ENCODE assay signal across 10 cellular contexts in the genomic region with DNA sequence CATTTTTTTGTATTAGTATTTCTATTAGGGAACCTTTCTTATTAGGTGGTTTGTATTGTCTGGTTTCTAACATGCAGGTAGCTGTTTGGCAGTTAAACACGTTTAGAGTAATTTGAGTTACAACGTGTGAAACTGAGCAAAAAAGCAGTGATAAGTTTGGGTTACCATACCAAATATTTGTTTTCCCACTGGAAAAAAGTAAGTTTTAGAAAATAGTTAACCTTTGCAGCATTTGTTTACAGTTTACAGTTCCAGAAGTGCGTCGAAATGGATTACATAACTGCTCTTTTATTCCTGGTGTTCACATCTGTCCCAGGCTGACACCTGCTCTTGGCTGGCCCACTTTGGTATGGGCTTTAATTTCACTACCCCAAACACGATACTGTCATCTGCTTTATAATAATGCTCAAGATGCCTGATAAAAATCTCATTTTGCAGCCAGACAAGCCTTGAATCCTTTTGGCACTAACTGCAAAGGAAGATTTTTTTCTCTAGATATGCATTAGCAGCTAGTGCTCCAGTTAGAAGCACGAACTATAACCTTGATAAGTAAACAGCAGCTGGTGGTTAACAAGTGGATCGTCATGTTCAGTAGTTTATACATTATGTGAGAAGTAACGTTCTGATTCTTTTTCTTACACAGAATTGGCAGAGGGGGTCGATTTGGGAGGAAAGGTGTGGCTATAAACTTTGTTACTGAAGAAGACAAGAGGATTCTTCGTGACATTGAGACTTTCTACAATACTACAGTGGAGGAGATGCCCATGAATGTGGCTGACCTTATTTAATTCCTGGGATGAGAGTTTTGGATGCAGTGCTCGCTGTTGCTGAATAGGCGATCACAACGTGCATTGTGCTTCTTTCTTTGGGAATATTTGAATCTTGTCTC. TPM values are rescaled to one million over a fixed set of nuclear protein-coding genes. Genes with fewer than 3 reads are reported as not detected.
DNase-seq lines count a peak whose midpoint lies in the region; ATAC-seq and TF ChIP-seq lines count a peak whose summit lies in the region.
"Had no signal": no experiment of that assay in that cellular context is flagged by ENCODE, and none has a peak within 500 bp of the region (broad histone marks: within the 10 kb centered on the region; RNA-seq: fewer than 3 reads in every experiment).

No MANE protein-coding gene starts in this region.

- H3K4me1 Mint-ChIP-seq in activated naive CD8-positive, alpha-beta T cell treated with anti-CD3 and anti-CD28 coated beads for 36 hours: peaks cover 46% of the 10 kb centered on the region

- H3K9me3 ChIP-seq in SK-N-SH (no peaks in the 10 kb centered on the region), neutrophil (no peaks in the 10 kb centered on the region)
- H3K9me3 ChIP-seq: right atrium auricular region had no signal

- POLR2A ChIA-PET in SK-N-SH (lab: Yijun Ruan, JAX): no interaction called here

- peaks cover 39% of the 10 kb centered on the region for H3K27me3 Mint-ChIP-seq in activated naive CD8-positive, alpha-beta T cell treated with anti-CD3 and anti-CD28 coated beads for 36 hours

- peak overlapping the region; percentile 100 for H3K27ac Mint-ChIP-seq in activated naive CD8-positive, alpha-beta T cell treated with anti-CD3 and anti-CD28 coated beads for 36 hours

- TF ChIP-seq RAD21 in SK-N-SH (IDR thresholded peaks at IDR 0.05; ENCODE audit: low read length) (no peak), Ishikawa (IDR thresholded peaks at IDR 0.05; ENCODE audit: low read depth) (no peak)

- TF ChIP-seq EP300 in SK-N-SH (IDR thresholded peaks at IDR 0.05; ENCODE audit: borderline replicate concordance in 1 of 2, low read depth in 1 of 2, low read length in 1 of 2) (no peak), Ishikawa (IDR thresholded peaks at IDR 0.05; ENCODE audit: borderline replicate concordance) (no peak)

- no peaks in the 10 kb centered on the region for H3K27me3 ChIP-seq in SK-N-SH (ENCODE audit: insufficient read depth)
- no peaks in the 10 kb centered on the region for H3K27me3 ChIP-seq in neutrophil
- H3K27me3 ChIP-seq: right atrium auricular region had no signal

- peak overlapping the region; percentile 81; the same call in 1 of the 2 replicates for H3K4me2 ChIP-seq in SK-N-SH

- no peak for ATAC-seq in SK-N-SH treated with all-trans-retinoic acid at 6 μM for 48 hours
- no peak for ATAC-seq in HG03139 (IDR thresholded peaks at IDR 0.05; ENCODE audit: unreplicated experiment)
- no peak for ATAC-seq in HG03039 (IDR thresholded peaks at IDR 0.05; ENCODE audit: unreplicated experiment)

- WGBS in SK-N-SH (ENCODE audit: low lambda C conversion rate): 61% methylated on average over 13 of the region's 13 CpGs

- no peak overlapping the region for H2AFZ ChIP-seq in SK-N-SH (ENCODE audit: low read depth)

- no peak overlapping the region for H3K9ac ChIP-seq in SK-N-SH

- DNase-seq in SK-N-SH: no peak
- no peak for DNase-seq in activated naive CD8-positive, alpha-beta T cell treated with anti-CD3 and anti-CD28 coated beads for 36 hours
- DNase-seq in HuH-7.5 (ENCODE audit: low spot score): no peak
- DNase-seq: NCI-H1436 had no signal

- peaks cover 87% of the 10 kb centered on the region for H3F3A ChIP-seq in SK-N-SH (replicated peaks; ENCODE audit: insufficient read depth)

- peaks cover 50% of the 10 kb centered on the region for H3K79me2 ChIP-seq in SK-N-SH (ENCODE audit: insufficient read depth)

- H3K27ac ChIP-seq in SK-N-SH (ENCODE audit: low read depth in 2 of 2, low read length in 1 of 2): peak overlapping the region in 1 of 2 experiments; percentile 22; a peak in 2 of 4 replicates
- H3K27ac ChIP-seq in neutrophil: peak overlapping the region; percentile 14
- H3K27ac ChIP-seq: right atrium auricular region had no signal

- H3K9me3 Mint-ChIP-seq in activated naive CD8-positive, alpha-beta T cell treated with anti-CD3 and anti-CD28 coated beads for 36 hours: no peaks in the 10 kb centered on the region

- H3K4me3 ChIP-seq in SK-N-SH (ENCODE audit: low read depth in 2 of 2, low read length in 1 of 2) (no peak overlapping the region), neutrophil (ENCODE audit: low read depth in 1 of 2, low read length in 1 of 2) (no peak overlapping the region)
- H3K4me3 ChIP-seq: right atrium auricular region had no signal

- peaks cover 24 to 29% of the 10 kb centered on the region in 2 experiments; a peak in 3 of 4 replicates for H3K4me1 ChIP-seq in SK-N-SH (ENCODE audit: control insufficient read depth in 1 of 2, insufficient read depth in 2 of 2, low read depth in 1 of 2, low read length in 1 of 2)
- H3K4me1 ChIP-seq in neutrophil (ENCODE audit: control insufficient read depth in 1 of 2, insufficient read depth in 1 of 2, low read depth in 1 of 2, low read length in 1 of 2): peaks cover 21 to 22% of the 10 kb centered on the region in 2 experiments

- CTCF ChIA-PET in SK-N-SH (lab: Yijun Ruan, JAX): interaction anchor here (1.0 to 1.6 kb wide), 2 partner anchors 33 to 174 kb away, joined by 3 to 5 read pairs; no protein-coding TSS in a partner anchor

- no peak for TF ChIP-seq CTCF in SK-N-SH (IDR thresholded peaks at IDR 0.05)
- no peak for TF ChIP-seq CTCF in neutrophil (IDR thresholded peaks at IDR 0.05)

- H3K36me3 Mint-ChIP-seq in activated naive CD8-positive, alpha-beta T cell treated with anti-CD3 and anti-CD28 coated beads for 36 hours: peaks cover 69% of the 10 kb centered on the region

- peaks cover 73 to 77% of the 10 kb centered on the region in 2 experiments for H3K36me3 ChIP-seq in SK-N-SH (replicated peaks in 1 of 2; ENCODE audit: control insufficient read depth in 1 of 2, insufficient read depth in 2 of 2, low read length in 1 of 2)
- peaks cover 66% of the 10 kb centered on the region for H3K36me3 ChIP-seq in neutrophil

- no peaks in the 10 kb centered on the region for H3K9me2 ChIP-seq in SK-N-SH

- peaks cover 71% of the 10 kb centered on the region for H4K20me1 ChIP-seq in SK-N-SH (ENCODE audit: insufficient read depth)

- peak overlapping the region; percentile 100 for H3K4me3 Mint-ChIP-seq in activated naive CD8-positive, alpha-beta T cell treated with anti-CD3 and anti-CD28 coated beads for 36 hours

TF ChIP-seq in SK-N-SH, 30 proteins besides CTCF, POLR2A, EP300 and RAD21 (continues in another document):
- TF ChIP-seq, protein P1, sequence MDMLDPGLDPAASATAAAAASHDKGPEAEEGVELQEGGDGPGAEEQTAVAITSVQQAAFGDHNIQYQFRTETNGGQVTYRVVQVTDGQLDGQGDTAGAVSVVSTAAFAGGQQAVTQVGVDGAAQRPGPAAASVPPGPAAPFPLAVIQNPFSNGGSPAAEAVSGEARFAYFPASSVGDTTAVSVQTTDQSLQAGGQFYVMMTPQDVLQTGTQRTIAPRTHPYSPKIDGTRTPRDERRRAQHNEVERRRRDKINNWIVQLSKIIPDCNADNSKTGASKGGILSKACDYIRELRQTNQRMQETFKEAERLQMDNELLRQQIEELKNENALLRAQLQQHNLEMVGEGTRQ (IDR thresholded peaks at IDR 0.05; ENCODE audit: borderline replicate concordance, low read depth, low read length): no peak
- no peak; the same call in 1 of the 2 replicates for TF ChIP-seq JUND (IDR thresholded peaks at IDR 0.05)
- TF ChIP-seq CHD2 (IDR thresholded peaks at IDR 0.05; ENCODE audit: low read length, partially characterized antibody): no peak
- no peak for TF ChIP-seq POLR2AphosphoS5 (IDR thresholded peaks at IDR 0.05; ENCODE audit: low read depth, low read length)

TF ChIP-seq in SK-N-SH treated with all-trans-retinoic acid at 6 μM for 48 hours, 23 proteins besides CTCF, POLR2A, EP300 and RAD21 (continues in another document):
- TF ChIP-seq ESRRG (CRISPR knock-in tag; IDR thresholded peaks at IDR 0.05): no peak
- TF ChIP-seq CSDC2 (CRISPR knock-in tag; IDR thresholded peaks at IDR 0.05): no peak
- TF ChIP-seq RARB (CRISPR knock-in tag; IDR thresholded peaks at IDR 0.05): no peak

TF ChIP-seq in Ishikawa, 13 proteins besides CTCF, POLR2A, EP300 and RAD21:
- no peak for TF ChIP-seq TCF12 (IDR thresholded peaks at IDR 0.05; ENCODE audit: low read depth)
- TF ChIP-seq FOXM1 (IDR thresholded peaks at IDR 0.05; ENCODE audit: borderline replicate concordance, low read depth): peak; percentile 10; the same call in 1 of the 2 replicates
- peak; percentile 5; the same call in 1 of the 2 replicates for TF ChIP-seq EGR1 (IDR thresholded peaks at IDR 0.05)

RNA-seq across cellular contexts. Expression of a gene that starts 5.3 kb away (rescaled TPM):
- polyA plus RNA-seq in SK-N-SH (2012; rRNA removed): 270 and 410 TPM in 2 replicates
- 377 and 483 TPM in 2 replicates for polyA plus RNA-seq in SK-N-SH (2012; cell fraction: cytosol; rRNA removed)
- polyA plus RNA-seq in SK-N-SH (2012; cell fraction: nucleus; rRNA removed): 226 and 617 TPM in 2 replicates
- total RNA-seq in activated naive CD8-positive, alpha-beta T cell treated with anti-CD3 and anti-CD28 coated beads for 36 hours: 100 to 1,000 TPM; 446 to 480 TPM

RNA-seq across cellular contexts. Expression of a gene that starts 17.6 kb away (rescaled TPM):
- polyA plus RNA-seq in SK-N-SH (2012; rRNA removed): 10.7 and 13.1 TPM in 2 replicates
- 16.7 and 19.9 TPM in 2 replicates for polyA plus RNA-seq in SK-N-SH (2012; cell fraction: cytosol; rRNA removed)
- 15.7 and 19.7 TPM in 2 replicates for polyA plus RNA-seq in SK-N-SH (2012; cell fraction: nucleus; rRNA removed)
- total RNA-seq in activated naive CD8-positive, alpha-beta T cell treated with anti-CD3 and anti-CD28 coated beads for 36 hours: 100 to 1,000 TPM; 121 to 136 TPM

RNA-seq across cellular contexts. Expression of a gene that starts 53.8 kb away (rescaled TPM):
- polyA plus RNA-seq in SK-N-SH (2012; rRNA removed): not detected in 2 replicates
- not detected in 2 replicates for polyA plus RNA-seq in SK-N-SH (2012; cell fraction: cytosol; rRNA removed)
- polyA plus RNA-seq in SK-N-SH (2012; cell fraction: nucleus; rRNA removed): not detected in 2 replicates
- not detected for total RNA-seq in activated naive CD8-positive, alpha-beta T cell treated with anti-CD3 and anti-CD28 coated beads for 36 hours
